Comparison of ENCODE assay signal across 8 cellular contexts in genomic region chr4:148441986-148442829, GRCh38. TPM values are rescaled to one million over a fixed set of nuclear protein-coding genes. Genes with fewer than 3 reads are reported as not detected.
DNase-seq lines count a peak whose midpoint lies in the region; ATAC-seq and TF ChIP-seq lines count a peak whose summit lies in the region.

NR3C2 (minus strand) TSS chr4:148442414.

- H3K9me3 Mint-ChIP-seq in T-cell: no peaks in the 10 kb centered on the region

- H3K4me1 Mint-ChIP-seq in T-cell: peaks cover 50 to 59% (median 57%) of the 10 kb centered on the region in 3 donors

- H3K18ac ChIP-seq in trophoblast cell (ENCODE audit: low read length): no peak within 1 kb of the TSS

- H3K36me3 ChIP-seq in heart left ventricle (no peaks in the 10 kb centered on the region), trophoblast cell (ENCODE audit: control insufficient read depth in 1 of 2, insufficient read depth in 2 of 2, low read length in 2 of 2) (no peaks in the 10 kb centered on the region), transverse colon (no peaks in the 10 kb centered on the region)

- H4K8ac ChIP-seq in trophoblast cell (ENCODE audit: low read depth, low read length): peak within 1 kb of the TSS; percentile 78

- H3K27me3 ChIP-seq in heart left ventricle (peaks cover 0 to 25% (median 0%) of the 10 kb centered on the region in 9 donors), trophoblast cell (ENCODE audit: insufficient read depth, low read length) (peaks cover 29% of the 10 kb centered on the region), transverse colon (no peaks in the 10 kb centered on the region)

- peak within 1 kb of the TSS; percentile 53 for H3K9ac ChIP-seq in trophoblast cell (ENCODE audit: low read length)

- H4K91ac ChIP-seq in trophoblast cell (ENCODE audit: low read depth, low read length): peak within 1 kb of the TSS; percentile 32

- H3K4me3 Mint-ChIP-seq in T-cell: peak within 1 kb of the TSS; percentile 98 to 100 (median 99)

- peak within 1 kb of the TSS; percentile 71 for H4K12ac ChIP-seq in trophoblast cell (ENCODE audit: low read depth, low read length)

- no peak within 1 kb of the TSS for H2BK5ac ChIP-seq in trophoblast cell (ENCODE audit: low read depth, low read length, poor library complexity)

- no peaks in the 10 kb centered on the region for H3K36me3 Mint-ChIP-seq in T-cell

- no peak within 1 kb of the TSS for H3K4ac ChIP-seq in trophoblast cell (ENCODE audit: low read depth, low read length)

- 0 to 1% (median 0%) methylated on average over 20 to 64 of the region's 64 CpGs for WGBS in heart left ventricle, 4 donors
- WGBS in trophoblast cell (ENCODE audit: extremely low coverage, insufficient coverage, insufficient read length): no CpG with 5 or more reads among the region's 64 CpGs
- WGBS in transverse colon (ENCODE audit: low coverage in 1 of 2), 2 donors: 1% methylated on average over 62 of the region's 64 CpGs; no CpG with 5 or more reads in 1 of the 2 donors

- peak within 1 kb of the TSS; percentile 90 for H2AFZ ChIP-seq in trophoblast cell (ENCODE audit: insufficient read depth, low read length, poor library complexity)

- POLR2A ChIA-PET in T-cell (lab: Charles Lee): interaction anchor here (0.6 to 2.1 kb wide), 16 partner anchors 8 to 825 kb away, joined by 3 to 13 read pairs (median 4); no protein-coding TSS in a partner anchor

- no peak within 1 kb of the TSS for H2BK12ac ChIP-seq in trophoblast cell (ENCODE audit: low read length)

- H3K4me3 ChIP-seq in GM12875 (ENCODE audit: low read depth, low read length) (peak within 1 kb of the TSS; percentile 68), heart left ventricle (peak within 1 kb of the TSS; percentile 87 to 99 (median 95)), trophoblast cell (ENCODE audit: low read depth, low read length) (peak within 1 kb of the TSS; percentile 85), transverse colon (peak within 1 kb of the TSS; percentile 60 to 94 (median 86))

- intact Hi-C loops in heart left ventricle (cut with DNase I): loop anchor here in 8 of 10 donors (2.0 to 10.0 kb wide), 9 partner anchors 75 to 515 kb away; no protein-coding TSS in a partner anchor
- intact Hi-C loops in transverse colon (cut with DNase I; ENCODE audit: low total_unique reads): no loop called here

- peak within 1 kb of the TSS; percentile 62 for H3K14ac ChIP-seq in trophoblast cell (ENCODE audit: low read length)

- H3K79me1 ChIP-seq in trophoblast cell (ENCODE audit: low read length): peaks cover 2% of the 10 kb centered on the region

- TF ChIP-seq POLR2A in heart left ventricle (IDR thresholded peaks at IDR 0.05) (peak; percentile 95 to 100), transverse colon (IDR thresholded peaks at IDR 0.05) (peak; percentile 100)

- no peak within 1 kb of the TSS for H3K23ac ChIP-seq in trophoblast cell (ENCODE audit: low read length)

- in situ Hi-C loops in transverse colon (cut with MboI; ENCODE audit: low pct_ligation_motif_present in 1 of 4, low pct_unique_long_range_greater_than_20kb in 1 of 4, low sequenced_read_pairs in 3 of 4): no loop called here

- H3K27me3 Mint-ChIP-seq in T-cell: peaks cover 0 to 2% of the 10 kb centered on the region in 2 donors

- H3K27ac ChIP-seq in heart left ventricle: peak within 1 kb of the TSS; percentile 81 to 98 (median 90)
- H3K27ac ChIP-seq in trophoblast cell (ENCODE audit: low read depth, low read length): no peak within 1 kb of the TSS
- H3K27ac ChIP-seq in transverse colon: peak within 1 kb of the TSS; percentile 89 to 98 (median 93)

- CTCF ChIA-PET in T-cell (lab: Charles Lee): interaction anchor here in 1 of 2 donors (0.6 to 1.5 kb wide), 3 partner anchors 66 to 575 kb away, joined by 3 to 10 read pairs (median 4); no protein-coding TSS in a partner anchor

- no peaks in the 10 kb centered on the region for H3K79me2 ChIP-seq in trophoblast cell (ENCODE audit: control insufficient read depth, insufficient read depth, low read length, poor library complexity)

- peak within 1 kb of the TSS; percentile 99 for H3K27ac Mint-ChIP-seq in T-cell

- H2AK5ac ChIP-seq in trophoblast cell (ENCODE audit: low read length): no peak within 1 kb of the TSS

- H3K4me2 ChIP-seq in trophoblast cell (ENCODE audit: low read length): peak within 1 kb of the TSS; percentile 99

- peak within 1 kb of the TSS; percentile 0 for H2BK120ac ChIP-seq in trophoblast cell (ENCODE audit: insufficient read depth, low read length, poor library complexity)

- DNase-seq in NCI-H1417 treated with DMSO at 0.1 percent for 48 hours (lab: John Stamatoyannopoulos, UW) (peak; percentile 80), T-cell (peak; percentile 94 to 100 (median 99)), amniotic stem cell (lab: John Stamatoyannopoulos, UW) (peak; percentile 94), heart left ventricle (peak; percentile 99 to 100 (median 100)), trophoblast cell (peak; percentile 98 to 99), transverse colon (peak; percentile 99)

- no peak for TF ChIP-seq CTCF in GM12875 (IDR thresholded peaks at IDR 0.05; ENCODE audit: borderline replicate concordance, insufficient read depth, low read depth, low read length)
- no peak for TF ChIP-seq CTCF in heart left ventricle (IDR thresholded peaks at IDR 0.05)
- TF ChIP-seq CTCF in transverse colon (IDR thresholded peaks at IDR 0.05): no peak

- H3K9me3 ChIP-seq in heart left ventricle (no peaks in the 10 kb centered on the region), trophoblast cell (ENCODE audit: insufficient read depth, low read depth, low read length) (peaks cover 2% of the 10 kb centered on the region), transverse colon (no peaks in the 10 kb centered on the region)

- no peak for TF ChIP-seq EP300 in transverse colon (IDR thresholded peaks at IDR 0.05; ENCODE audit: low read depth)

- peak; percentile 94 for ATAC-seq in HG02759 (IDR thresholded peaks at IDR 0.05; ENCODE audit: unreplicated experiment)
- ATAC-seq in T-cell (replicated peaks in 1 of 4): peak; percentile 79 to 84 (median 80)
- peak; percentile 90 to 97 (median 96) for ATAC-seq in heart left ventricle

- H3K4me1 ChIP-seq in heart left ventricle (peaks cover 0 to 53% (median 36%) of the 10 kb centered on the region in 12 donors), trophoblast cell (ENCODE audit: control insufficient read depth in 1 of 2, insufficient read depth in 2 of 2, low read length in 2 of 2) (peaks cover 6 to 13% of the 10 kb centered on the region in 2 experiments), transverse colon (peaks cover 0 to 35% (median 10%) of the 10 kb centered on the region in 4 donors)

RNA-seq across cellular contexts. Expression of gene NR3C2, which starts in this region (rescaled TPM):
- total RNA-seq in T-cell (10 to 100 TPM; 33.5 to 60.4 (median 34.5) TPM), heart left ventricle (10 to 100 TPM; 14.7 to 26.5 (median 20.0) TPM), transverse colon (100 to 1,000 TPM in 3 of 4 donors, 10 to 100 TPM in 1; 55.5 to 147 (median 125) TPM)
- polyA plus RNA-seq in heart left ventricle: 1 to 10 TPM; 3.6 TPM
- 0.12 and 0.24 TPM in 2 replicates for polyA plus RNA-seq in trophoblast cell (2013)
